Comparison of ENCODE assay signal across 1 cellular context in the genomic region with DNA sequence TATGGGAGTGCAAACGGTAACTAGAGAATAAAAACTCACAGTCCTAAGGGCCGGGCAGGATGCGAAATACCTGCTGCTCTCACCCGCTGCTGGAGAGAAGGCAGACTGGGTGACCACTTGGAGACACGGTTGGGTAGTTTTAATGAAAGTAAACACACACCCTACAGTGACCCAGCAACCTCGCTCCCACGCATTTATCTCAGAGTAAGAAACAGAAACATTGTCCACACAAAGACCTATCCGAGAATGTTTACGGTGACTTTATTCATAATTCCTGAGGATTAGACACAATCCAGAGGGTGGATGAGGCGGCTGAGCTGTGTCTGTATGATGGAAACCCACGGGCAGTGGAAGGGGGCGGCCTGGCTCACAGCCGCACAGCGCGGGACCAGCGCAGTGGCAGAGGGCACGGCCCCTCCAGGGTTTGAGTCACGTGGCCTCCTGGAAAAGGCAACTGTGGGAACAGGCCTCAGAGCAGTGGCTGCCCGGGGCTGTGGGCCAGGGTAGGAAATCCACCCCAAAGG.
TF ChIP-seq lines count a peak whose summit lies in the region.

No MANE protein-coding gene starts in this region.

TF ChIP-seq in K562, 482 proteins besides CTCF, POLR2A, EP300 and RAD21 (continued from another document and continues in another):
- TF ChIP-seq, protein P1, sequence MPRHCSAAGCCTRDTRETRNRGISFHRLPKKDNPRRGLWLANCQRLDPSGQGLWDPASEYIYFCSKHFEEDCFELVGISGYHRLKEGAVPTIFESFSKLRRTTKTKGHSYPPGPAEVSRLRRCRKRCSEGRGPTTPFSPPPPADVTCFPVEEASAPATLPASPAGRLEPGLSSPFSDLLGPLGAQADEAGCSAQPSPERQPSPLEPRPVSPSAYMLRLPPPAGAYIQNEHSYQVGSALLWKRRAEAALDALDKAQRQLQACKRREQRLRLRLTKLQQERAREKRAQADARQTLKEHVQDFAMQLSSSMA (CRISPR knock-in tag; IDR thresholded peaks at IDR 0.05) = no peak
- TF ChIP-seq FOXK2 (conservative IDR thresholded peaks at IDR 0.05 in 1 of 2, IDR thresholded peaks at IDR 0.05 in 1 of 2; ENCODE audit: low read depth in 2 of 2) (no peak), ELF1 (tag; IDR thresholded peaks at IDR 0.05) (no peak), FOXJ3 (CRISPR knock-in tag; IDR thresholded peaks at IDR 0.05) (no peak), TCFL5 (CRISPR knock-in tag; conservative IDR thresholded peaks at IDR 0.05) (no peak), FOXA3 (CRISPR knock-in tag; conservative IDR thresholded peaks at IDR 0.05 in 1 of 2, IDR thresholded peaks at IDR 0.05 in 1 of 2) (0 out of 4 replicates have a peak, but pooled peaks of 1 of the 2 experiments have one; percentile 15), BRD9 (IDR thresholded peaks at IDR 0.05; ENCODE audit: low read depth, partially characterized antibody) (no peak), ZNF124 (CRISPR knock-in tag; IDR thresholded peaks at IDR 0.05) (no peak), LEF1 (IDR thresholded peaks at IDR 0.05) (no peak), ZNF121 (CRISPR knock-in tag; conservative IDR thresholded peaks at IDR 0.05) (no peak), CBFA2T2 (conservative IDR thresholded peaks at IDR 0.05) (0 out of 2 replicates have a peak, but pooled peaks have one; percentile 10), RBM14 (IDR thresholded peaks at IDR 0.05; ENCODE audit: borderline replicate concordance, insufficient read depth, low read depth, low read length) (no peak), L3MBTL2 (IDR thresholded peaks at IDR 0.05) (peak; percentile 48; the same call in 1 of the 2 replicates), PCBP2 (IDR thresholded peaks at IDR 0.05; ENCODE audit: low read depth, low read length, poor library complexity, severe bottlenecking) (no peak), IFI16 (CRISPR knock-in tag; IDR thresholded peaks at IDR 0.05) (no peak), KDM1A (IDR thresholded peaks at IDR 0.05) (no peak), GATAD2B (IDR thresholded peaks at IDR 0.05; ENCODE audit: borderline replicate concordance) (no peak), NFIC (IDR thresholded peaks at IDR 0.05) (no peak), ZNF408 (CRISPR knock-in tag; IDR thresholded peaks at IDR 0.05; ENCODE audit: low read depth) (no peak), ZNF143 (CRISPR knock-in tag; IDR thresholded peaks at IDR 0.05) (no peak)
- TF ChIP-seq, protein P2, sequence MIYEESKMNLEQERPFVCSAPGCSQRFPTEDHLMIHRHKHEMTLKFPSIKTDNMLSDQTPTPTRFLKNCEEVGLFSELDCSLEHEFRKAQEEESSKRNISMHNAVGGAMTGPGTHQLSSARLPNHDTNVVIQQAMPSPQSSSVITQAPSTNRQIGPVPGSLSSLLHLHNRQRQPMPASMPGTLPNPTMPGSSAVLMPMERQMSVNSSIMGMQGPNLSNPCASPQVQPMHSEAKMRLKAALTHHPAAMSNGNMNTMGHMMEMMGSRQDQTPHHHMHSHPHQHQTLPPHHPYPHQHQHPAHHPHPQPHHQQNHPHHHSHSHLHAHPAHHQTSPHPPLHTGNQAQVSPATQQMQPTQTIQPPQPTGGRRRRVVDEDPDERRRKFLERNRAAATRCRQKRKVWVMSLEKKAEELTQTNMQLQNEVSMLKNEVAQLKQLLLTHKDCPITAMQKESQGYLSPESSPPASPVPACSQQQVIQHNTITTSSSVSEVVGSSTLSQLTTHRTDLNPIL (CRISPR knock-in tag; IDR thresholded peaks at IDR 0.05) = no peak
- TF ChIP-seq, protein P3, sequence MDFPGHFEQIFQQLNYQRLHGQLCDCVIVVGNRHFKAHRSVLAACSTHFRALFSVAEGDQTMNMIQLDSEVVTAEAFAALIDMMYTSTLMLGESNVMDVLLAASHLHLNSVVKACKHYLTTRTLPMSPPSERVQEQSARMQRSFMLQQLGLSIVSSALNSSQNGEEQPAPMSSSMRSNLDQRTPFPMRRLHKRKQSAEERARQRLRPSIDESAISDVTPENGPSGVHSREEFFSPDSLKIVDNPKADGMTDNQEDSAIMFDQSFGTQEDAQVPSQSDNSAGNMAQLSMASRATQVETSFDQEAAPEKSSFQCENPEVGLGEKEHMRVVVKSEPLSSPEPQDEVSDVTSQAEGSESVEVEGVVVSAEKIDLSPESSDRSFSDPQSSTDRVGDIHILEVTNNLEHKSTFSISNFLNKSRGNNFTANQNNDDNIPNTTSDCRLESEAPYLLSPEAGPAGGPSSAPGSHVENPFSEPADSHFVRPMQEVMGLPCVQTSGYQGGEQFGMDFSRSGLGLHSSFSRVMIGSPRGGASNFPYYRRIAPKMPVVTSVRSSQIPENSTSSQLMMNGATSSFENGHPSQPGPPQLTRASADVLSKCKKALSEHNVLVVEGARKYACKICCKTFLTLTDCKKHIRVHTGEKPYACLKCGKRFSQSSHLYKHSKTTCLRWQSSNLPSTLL (IDR thresholded peaks at IDR 0.05) = no peak
- TF ChIP-seq, protein P4, sequence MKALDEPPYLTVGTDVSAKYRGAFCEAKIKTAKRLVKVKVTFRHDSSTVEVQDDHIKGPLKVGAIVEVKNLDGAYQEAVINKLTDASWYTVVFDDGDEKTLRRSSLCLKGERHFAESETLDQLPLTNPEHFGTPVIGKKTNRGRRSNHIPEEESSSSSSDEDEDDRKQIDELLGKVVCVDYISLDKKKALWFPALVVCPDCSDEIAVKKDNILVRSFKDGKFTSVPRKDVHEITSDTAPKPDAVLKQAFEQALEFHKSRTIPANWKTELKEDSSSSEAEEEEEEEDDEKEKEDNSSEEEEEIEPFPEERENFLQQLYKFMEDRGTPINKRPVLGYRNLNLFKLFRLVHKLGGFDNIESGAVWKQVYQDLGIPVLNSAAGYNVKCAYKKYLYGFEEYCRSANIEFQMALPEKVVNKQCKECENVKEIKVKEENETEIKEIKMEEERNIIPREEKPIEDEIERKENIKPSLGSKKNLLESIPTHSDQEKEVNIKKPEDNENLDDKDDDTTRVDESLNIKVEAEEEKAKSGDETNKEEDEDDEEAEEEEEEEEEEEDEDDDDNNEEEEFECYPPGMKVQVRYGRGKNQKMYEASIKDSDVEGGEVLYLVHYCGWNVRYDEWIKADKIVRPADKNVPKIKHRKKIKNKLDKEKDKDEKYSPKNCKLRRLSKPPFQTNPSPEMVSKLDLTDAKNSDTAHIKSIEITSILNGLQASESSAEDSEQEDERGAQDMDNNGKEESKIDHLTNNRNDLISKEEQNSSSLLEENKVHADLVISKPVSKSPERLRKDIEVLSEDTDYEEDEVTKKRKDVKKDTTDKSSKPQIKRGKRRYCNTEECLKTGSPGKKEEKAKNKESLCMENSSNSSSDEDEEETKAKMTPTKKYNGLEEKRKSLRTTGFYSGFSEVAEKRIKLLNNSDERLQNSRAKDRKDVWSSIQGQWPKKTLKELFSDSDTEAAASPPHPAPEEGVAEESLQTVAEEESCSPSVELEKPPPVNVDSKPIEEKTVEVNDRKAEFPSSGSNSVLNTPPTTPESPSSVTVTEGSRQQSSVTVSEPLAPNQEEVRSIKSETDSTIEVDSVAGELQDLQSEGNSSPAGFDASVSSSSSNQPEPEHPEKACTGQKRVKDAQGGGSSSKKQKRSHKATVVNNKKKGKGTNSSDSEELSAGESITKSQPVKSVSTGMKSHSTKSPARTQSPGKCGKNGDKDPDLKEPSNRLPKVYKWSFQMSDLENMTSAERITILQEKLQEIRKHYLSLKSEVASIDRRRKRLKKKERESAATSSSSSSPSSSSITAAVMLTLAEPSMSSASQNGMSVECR (CRISPR knock-in tag; IDR thresholded peaks at IDR 0.05) = no peak
- TF ChIP-seq, protein P5, sequence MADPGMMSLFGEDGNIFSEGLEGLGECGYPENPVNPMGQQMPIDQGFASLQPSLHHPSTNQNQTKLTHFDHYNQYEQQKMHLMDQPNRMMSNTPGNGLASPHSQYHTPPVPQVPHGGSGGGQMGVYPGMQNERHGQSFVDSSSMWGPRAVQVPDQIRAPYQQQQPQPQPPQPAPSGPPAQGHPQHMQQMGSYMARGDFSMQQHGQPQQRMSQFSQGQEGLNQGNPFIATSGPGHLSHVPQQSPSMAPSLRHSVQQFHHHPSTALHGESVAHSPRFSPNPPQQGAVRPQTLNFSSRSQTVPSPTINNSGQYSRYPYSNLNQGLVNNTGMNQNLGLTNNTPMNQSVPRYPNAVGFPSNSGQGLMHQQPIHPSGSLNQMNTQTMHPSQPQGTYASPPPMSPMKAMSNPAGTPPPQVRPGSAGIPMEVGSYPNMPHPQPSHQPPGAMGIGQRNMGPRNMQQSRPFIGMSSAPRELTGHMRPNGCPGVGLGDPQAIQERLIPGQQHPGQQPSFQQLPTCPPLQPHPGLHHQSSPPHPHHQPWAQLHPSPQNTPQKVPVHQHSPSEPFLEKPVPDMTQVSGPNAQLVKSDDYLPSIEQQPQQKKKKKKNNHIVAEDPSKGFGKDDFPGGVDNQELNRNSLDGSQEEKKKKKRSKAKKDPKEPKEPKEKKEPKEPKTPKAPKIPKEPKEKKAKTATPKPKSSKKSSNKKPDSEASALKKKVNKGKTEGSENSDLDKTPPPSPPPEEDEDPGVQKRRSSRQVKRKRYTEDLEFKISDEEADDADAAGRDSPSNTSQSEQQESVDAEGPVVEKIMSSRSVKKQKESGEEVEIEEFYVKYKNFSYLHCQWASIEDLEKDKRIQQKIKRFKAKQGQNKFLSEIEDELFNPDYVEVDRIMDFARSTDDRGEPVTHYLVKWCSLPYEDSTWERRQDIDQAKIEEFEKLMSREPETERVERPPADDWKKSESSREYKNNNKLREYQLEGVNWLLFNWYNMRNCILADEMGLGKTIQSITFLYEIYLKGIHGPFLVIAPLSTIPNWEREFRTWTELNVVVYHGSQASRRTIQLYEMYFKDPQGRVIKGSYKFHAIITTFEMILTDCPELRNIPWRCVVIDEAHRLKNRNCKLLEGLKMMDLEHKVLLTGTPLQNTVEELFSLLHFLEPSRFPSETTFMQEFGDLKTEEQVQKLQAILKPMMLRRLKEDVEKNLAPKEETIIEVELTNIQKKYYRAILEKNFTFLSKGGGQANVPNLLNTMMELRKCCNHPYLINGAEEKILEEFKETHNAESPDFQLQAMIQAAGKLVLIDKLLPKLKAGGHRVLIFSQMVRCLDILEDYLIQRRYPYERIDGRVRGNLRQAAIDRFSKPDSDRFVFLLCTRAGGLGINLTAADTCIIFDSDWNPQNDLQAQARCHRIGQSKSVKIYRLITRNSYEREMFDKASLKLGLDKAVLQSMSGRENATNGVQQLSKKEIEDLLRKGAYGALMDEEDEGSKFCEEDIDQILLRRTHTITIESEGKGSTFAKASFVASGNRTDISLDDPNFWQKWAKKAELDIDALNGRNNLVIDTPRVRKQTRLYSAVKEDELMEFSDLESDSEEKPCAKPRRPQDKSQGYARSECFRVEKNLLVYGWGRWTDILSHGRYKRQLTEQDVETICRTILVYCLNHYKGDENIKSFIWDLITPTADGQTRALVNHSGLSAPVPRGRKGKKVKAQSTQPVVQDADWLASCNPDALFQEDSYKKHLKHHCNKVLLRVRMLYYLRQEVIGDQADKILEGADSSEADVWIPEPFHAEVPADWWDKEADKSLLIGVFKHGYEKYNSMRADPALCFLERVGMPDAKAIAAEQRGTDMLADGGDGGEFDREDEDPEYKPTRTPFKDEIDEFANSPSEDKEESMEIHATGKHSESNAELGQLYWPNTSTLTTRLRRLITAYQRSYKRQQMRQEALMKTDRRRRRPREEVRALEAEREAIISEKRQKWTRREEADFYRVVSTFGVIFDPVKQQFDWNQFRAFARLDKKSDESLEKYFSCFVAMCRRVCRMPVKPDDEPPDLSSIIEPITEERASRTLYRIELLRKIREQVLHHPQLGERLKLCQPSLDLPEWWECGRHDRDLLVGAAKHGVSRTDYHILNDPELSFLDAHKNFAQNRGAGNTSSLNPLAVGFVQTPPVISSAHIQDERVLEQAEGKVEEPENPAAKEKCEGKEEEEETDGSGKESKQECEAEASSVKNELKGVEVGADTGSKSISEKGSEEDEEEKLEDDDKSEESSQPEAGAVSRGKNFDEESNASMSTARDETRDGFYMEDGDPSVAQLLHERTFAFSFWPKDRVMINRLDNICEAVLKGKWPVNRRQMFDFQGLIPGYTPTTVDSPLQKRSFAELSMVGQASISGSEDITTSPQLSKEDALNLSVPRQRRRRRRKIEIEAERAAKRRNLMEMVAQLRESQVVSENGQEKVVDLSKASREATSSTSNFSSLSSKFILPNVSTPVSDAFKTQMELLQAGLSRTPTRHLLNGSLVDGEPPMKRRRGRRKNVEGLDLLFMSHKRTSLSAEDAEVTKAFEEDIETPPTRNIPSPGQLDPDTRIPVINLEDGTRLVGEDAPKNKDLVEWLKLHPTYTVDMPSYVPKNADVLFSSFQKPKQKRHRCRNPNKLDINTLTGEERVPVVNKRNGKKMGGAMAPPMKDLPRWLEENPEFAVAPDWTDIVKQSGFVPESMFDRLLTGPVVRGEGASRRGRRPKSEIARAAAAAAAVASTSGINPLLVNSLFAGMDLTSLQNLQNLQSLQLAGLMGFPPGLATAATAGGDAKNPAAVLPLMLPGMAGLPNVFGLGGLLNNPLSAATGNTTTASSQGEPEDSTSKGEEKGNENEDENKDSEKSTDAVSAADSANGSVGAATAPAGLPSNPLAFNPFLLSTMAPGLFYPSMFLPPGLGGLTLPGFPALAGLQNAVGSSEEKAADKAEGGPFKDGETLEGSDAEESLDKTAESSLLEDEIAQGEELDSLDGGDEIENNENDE (IDR thresholded peaks at IDR 0.05; ENCODE audit: low read depth, low read length) = no peak
- TF ChIP-seq, protein P6, sequence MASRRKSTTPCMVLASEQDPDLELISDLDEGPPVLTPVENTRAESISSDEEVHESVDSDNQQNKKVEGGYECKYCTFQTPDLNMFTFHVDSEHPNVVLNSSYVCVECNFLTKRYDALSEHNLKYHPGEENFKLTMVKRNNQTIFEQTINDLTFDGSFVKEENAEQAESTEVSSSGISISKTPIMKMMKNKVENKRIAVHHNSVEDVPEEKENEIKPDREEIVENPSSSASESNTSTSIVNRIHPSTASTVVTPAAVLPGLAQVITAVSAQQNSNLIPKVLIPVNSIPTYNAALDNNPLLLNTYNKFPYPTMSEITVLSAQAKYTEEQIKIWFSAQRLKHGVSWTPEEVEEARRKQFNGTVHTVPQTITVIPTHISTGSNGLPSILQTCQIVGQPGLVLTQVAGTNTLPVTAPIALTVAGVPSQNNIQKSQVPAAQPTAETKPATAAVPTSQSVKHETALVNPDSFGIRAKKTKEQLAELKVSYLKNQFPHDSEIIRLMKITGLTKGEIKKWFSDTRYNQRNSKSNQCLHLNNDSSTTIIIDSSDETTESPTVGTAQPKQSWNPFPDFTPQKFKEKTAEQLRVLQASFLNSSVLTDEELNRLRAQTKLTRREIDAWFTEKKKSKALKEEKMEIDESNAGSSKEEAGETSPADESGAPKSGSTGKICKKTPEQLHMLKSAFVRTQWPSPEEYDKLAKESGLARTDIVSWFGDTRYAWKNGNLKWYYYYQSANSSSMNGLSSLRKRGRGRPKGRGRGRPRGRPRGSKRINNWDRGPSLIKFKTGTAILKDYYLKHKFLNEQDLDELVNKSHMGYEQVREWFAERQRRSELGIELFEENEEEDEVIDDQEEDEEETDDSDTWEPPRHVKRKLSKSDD (conservative IDR thresholded peaks at IDR 0.05; ENCODE audit: low read length) = no peak
